9 cellular contexts compared by ENCODE assay signal in the genomic region with DNA sequence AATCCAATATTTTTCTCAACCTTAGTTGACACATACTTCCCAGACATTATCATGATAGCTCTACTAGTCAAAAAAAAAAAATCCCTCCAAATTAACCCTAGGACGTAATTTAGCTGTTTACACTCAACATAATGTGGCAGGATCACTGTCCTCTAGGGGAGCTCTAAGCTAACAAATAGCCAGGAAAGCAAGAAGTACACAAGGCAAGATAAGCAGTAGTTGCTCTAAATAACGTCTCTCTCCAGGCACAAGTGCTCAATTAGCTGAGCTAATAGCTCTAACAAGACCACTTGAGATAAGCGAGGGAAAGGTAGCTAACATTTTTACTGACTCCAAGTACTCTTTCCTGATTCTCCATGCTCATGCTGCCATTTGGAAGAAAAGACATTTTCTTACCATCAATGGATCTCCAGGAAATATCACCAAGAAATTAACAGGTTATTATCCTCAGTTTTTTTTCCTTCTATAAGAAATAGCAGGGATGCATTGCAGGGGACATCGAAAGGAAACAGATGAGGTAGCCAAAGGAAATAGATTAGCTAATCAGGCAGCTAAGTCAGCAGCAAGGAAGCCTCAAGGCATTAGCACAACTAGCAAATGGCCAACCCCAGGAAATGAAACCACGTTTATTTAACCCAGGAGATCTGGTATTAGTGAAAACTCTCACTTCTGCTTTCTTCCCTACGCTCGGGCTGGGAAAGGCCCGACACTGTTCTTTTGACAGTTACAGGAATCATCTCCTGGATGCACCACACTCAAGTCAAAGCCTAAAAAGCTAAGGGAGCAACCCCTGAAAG.
DNase-seq lines count a peak whose midpoint lies in the region; ATAC-seq, FAIRE-seq and TF ChIP-seq lines count a peak whose summit lies in the region.
"Had no signal": no experiment of that assay in that cellular context is flagged by ENCODE, and none has a peak within 500 bp of the region (broad histone marks: within the 10 kb centered on the region; RNA-seq: fewer than 3 reads in every experiment).

No MANE protein-coding gene starts in this region.

- H3F3A ChIP-seq in OCI-LY1 (ENCODE audit: insufficient read depth, low read length): no peaks in the 10 kb centered on the region

- no peak overlapping the region for H3K27ac ChIP-seq in OCI-LY1 (ENCODE audit: low read depth, low read length, poor library complexity, severe bottlenecking)
- H3K27ac ChIP-seq in keratinocyte (ENCODE audit: control insufficient read depth, insufficient read depth, low read length): no peak overlapping the region
- no peak overlapping the region for H3K27ac ChIP-seq in esophagus squamous epithelium

- TF ChIP-seq CTCF in OCI-LY1 (IDR thresholded peaks at IDR 0.05; ENCODE audit: low read length) (peak; percentile 47; the same call in 1 of the 2 replicates), keratinocyte (optimal IDR thresholded peaks at IDR 0.05 in 1 of 3, IDR thresholded peaks at IDR 0.05 in 1 of 3, conservative IDR thresholded peaks at IDR 0.05 in 1 of 3; ENCODE audit: extremely low read depth in 1 of 3, insufficient read depth in 2 of 3, low read length in 3 of 3) (peak in 2 of 3 experiments; percentile 43 to 44), esophagus squamous epithelium (IDR thresholded peaks at IDR 0.05) (no peak), GM13977 (IDR thresholded peaks at IDR 0.05; ENCODE audit: extremely low read depth, insufficient read depth, missing control alignments) (no peak)

- H3K27me3 ChIP-seq in OCI-LY1 (ENCODE audit: insufficient read depth, low read length) (no peaks in the 10 kb centered on the region), keratinocyte (ENCODE audit: control insufficient read depth, extremely low read depth, insufficient read depth, low read length) (no peaks in the 10 kb centered on the region), esophagus squamous epithelium (no peaks in the 10 kb centered on the region)

- H3K9ac ChIP-seq in OCI-LY1 (ENCODE audit: low read length) (no peak overlapping the region), keratinocyte (ENCODE audit: control insufficient read depth, extremely low read depth, insufficient read depth, low read length) (no peak overlapping the region)

- H3K79me2 ChIP-seq in OCI-LY1 (ENCODE audit: insufficient read depth, low read length) (no peaks in the 10 kb centered on the region), keratinocyte (ENCODE audit: control insufficient read depth, insufficient read depth, low read length) (no peaks in the 10 kb centered on the region)

- dilution Hi-C loops in keratinocyte (cut with MboI; ENCODE audit: extremely low pct_ligation_motif_present, low sequenced_read_pairs): no loop called here

- H3K4me1 ChIP-seq in OCI-LY1 (ENCODE audit: insufficient read depth, low read length, severe bottlenecking) (no peaks in the 10 kb centered on the region), keratinocyte (ENCODE audit: control insufficient read depth, extremely low read depth, insufficient read depth, low read length) (no peaks in the 10 kb centered on the region), esophagus squamous epithelium (no peaks in the 10 kb centered on the region)

- no peak overlapping the region for H3K4me3 Mint-ChIP-seq in activated T-helper 1 cell treated with anti-CD3 and anti-CD28 coated beads, Interleukin-12 subunit alpha, Interleukin-12 subunit beta, Interleukin-2, Interleukin-4 antibody, amounts not matched to agents 30 ng/mL and 10 ng/mL and 1 ng/mL, durations not matched to agents 14 hours and 24 hours and 36 hours

- H3K9me2 ChIP-seq in OCI-LY1 (ENCODE audit: low read depth, low read length): no peaks in the 10 kb centered on the region

- H3K9me3 Mint-ChIP-seq in activated T-helper 1 cell treated with anti-CD3 and anti-CD28 coated beads, Interleukin-12 subunit alpha, Interleukin-12 subunit beta, Interleukin-2, Interleukin-4 antibody, amounts not matched to agents 30 ng/mL and 10 ng/mL and 1 ng/mL, durations not matched to agents 14 hours and 24 hours and 36 hours: no peaks in the 10 kb centered on the region

- H3K27me3 Mint-ChIP-seq in activated T-helper 1 cell treated with anti-CD3 and anti-CD28 coated beads, Interleukin-12 subunit alpha, Interleukin-12 subunit beta, Interleukin-2, Interleukin-4 antibody, amounts not matched to agents 30 ng/mL and 10 ng/mL and 1 ng/mL, durations not matched to agents 14 hours and 24 hours and 36 hours (ENCODE audit: insufficient read depth): no peaks in the 10 kb centered on the region

- H3K36me3 ChIP-seq in OCI-LY1 (ENCODE audit: insufficient read depth, low read length) (no peaks in the 10 kb centered on the region), keratinocyte (ENCODE audit: control insufficient read depth in 2 of 2, extremely low read depth in 1 of 2, insufficient read depth in 2 of 2, low read length in 2 of 2) (no peaks in the 10 kb centered on the region), esophagus squamous epithelium (no peaks in the 10 kb centered on the region)

- intact Hi-C loops in esophagus squamous epithelium (cut with DNase I): no loop called here
- intact Hi-C loops in activated T-helper 1 cell treated with anti-CD3 and anti-CD28 coated beads, Interleukin-12 subunit alpha, Interleukin-12 subunit beta, Interleukin-2, Interleukin-4 antibody, amounts not matched to agents 30 ng/mL and 10 ng/mL and 1 ng/mL, durations not matched to agents 14 hours and 24 hours and 36 hours (cut with micrococcal nuclease): no loop called here

- H3K9me3 ChIP-seq in OCI-LY1 (ENCODE audit: low read length): no peaks in the 10 kb centered on the region
- no peaks in the 10 kb centered on the region for H3K9me3 ChIP-seq in keratinocyte (ENCODE audit: control insufficient read depth, low read depth, low read length)
- no peaks in the 10 kb centered on the region for H3K9me3 ChIP-seq in esophagus squamous epithelium

- H3K27ac Mint-ChIP-seq in activated T-helper 1 cell treated with anti-CD3 and anti-CD28 coated beads, Interleukin-12 subunit alpha, Interleukin-12 subunit beta, Interleukin-2, Interleukin-4 antibody, amounts not matched to agents 30 ng/mL and 10 ng/mL and 1 ng/mL, durations not matched to agents 14 hours and 24 hours and 36 hours: no peak overlapping the region

- H3K4me2 ChIP-seq in OCI-LY1 (ENCODE audit: low read length): no peak overlapping the region
- H3K4me2 ChIP-seq in keratinocyte (ENCODE audit: control insufficient read depth, extremely low read depth, insufficient read depth, low read depth, low read length): no peak overlapping the region

- H3K4me1 Mint-ChIP-seq in activated T-helper 1 cell treated with anti-CD3 and anti-CD28 coated beads, Interleukin-12 subunit alpha, Interleukin-12 subunit beta, Interleukin-2, Interleukin-4 antibody, amounts not matched to agents 30 ng/mL and 10 ng/mL and 1 ng/mL, durations not matched to agents 14 hours and 24 hours and 36 hours (ENCODE audit: low read depth): no peaks in the 10 kb centered on the region

- FAIRE-seq in H54 (lab: Jason Lieb, UNC): peak; percentile 72
- FAIRE-seq in keratinocyte (lab: Jason Lieb, UNC): no peak
- FAIRE-seq: TTC549 had no signal

- H2AFZ ChIP-seq in OCI-LY1 (ENCODE audit: low read length): no peak overlapping the region
- no peak overlapping the region for H2AFZ ChIP-seq in keratinocyte (ENCODE audit: control insufficient read depth, low read length)

- no peaks in the 10 kb centered on the region for H3K9me1 ChIP-seq in keratinocyte (ENCODE audit: control insufficient read depth, extremely low read depth, insufficient read depth, low read length)

- no peaks in the 10 kb centered on the region for H4K20me1 ChIP-seq in OCI-LY1 (ENCODE audit: insufficient read depth, low read length)
- H4K20me1 ChIP-seq in keratinocyte (ENCODE audit: control insufficient read depth, extremely low read depth, insufficient read depth, low read length): no peaks in the 10 kb centered on the region

- 25 to 42% methylated on average over 8 of the region's 8 CpGs for WGBS in esophagus squamous epithelium, 2 donors

- no peaks in the 10 kb centered on the region for H3K36me3 Mint-ChIP-seq in activated T-helper 1 cell treated with anti-CD3 and anti-CD28 coated beads, Interleukin-12 subunit alpha, Interleukin-12 subunit beta, Interleukin-2, Interleukin-4 antibody, amounts not matched to agents 30 ng/mL and 10 ng/mL and 1 ng/mL, durations not matched to agents 14 hours and 24 hours and 36 hours (ENCODE audit: low read depth)

- TF ChIP-seq POLR2A in H54 (IDR thresholded peaks at IDR 0.05; ENCODE audit: low read depth, low read length) (no peak), esophagus squamous epithelium (IDR thresholded peaks at IDR 0.05) (no peak)

- DNase-seq in DMS79 treated with DMSO at 0.1 percent for 48 hours (lab: John Stamatoyannopoulos, UW) (peak; percentile 22), H54 (ENCODE audit: insufficient read length, low spot score) (no peak), keratinocyte (ENCODE audit: low read depth, low spot score) (no peak), esophagus squamous epithelium (lab: John Stamatoyannopoulos, UW) (no peak), GM13977 (ENCODE audit: low spot score) (no peak)
- DNase-seq in activated T-helper 1 cell treated with anti-CD3 and anti-CD28 coated beads, Interleukin-12 subunit alpha, Interleukin-12 subunit beta, Interleukin-2, Interleukin-4 antibody, amounts not matched to agents 30 ng/mL and 10 ng/mL and 1 ng/mL, durations not matched to agents 14 hours and 24 hours and 36 hours (ENCODE audit: low spot score): no peak

- no peak for ATAC-seq in GM21576 (IDR thresholded peaks at IDR 0.05; ENCODE audit: unreplicated experiment)

- in situ Hi-C loops in GM13977 (cut with MboI; ENCODE audit: low pct_unique_long_range_greater_than_20kb, low sequenced_read_pairs, unreplicated experiment): no loop called here

- no peak overlapping the region for H3K4me3 ChIP-seq in OCI-LY1 (ENCODE audit: low read depth, low read length, poor library complexity, severe bottlenecking)
- no peak overlapping the region for H3K4me3 ChIP-seq in keratinocyte (ENCODE audit: control insufficient read depth in 2 of 3, extremely low read depth in 1 of 3, insufficient read depth in 2 of 3, low read depth in 1 of 3, low read length in 3 of 3)
- H3K4me3 ChIP-seq in esophagus squamous epithelium: no peak overlapping the region

Comparison
In these comparisons a context has a peak if more than half of its experiments do, and no peak if none do; other contexts are left out.
1. CTCF ChIP-seq: peak in OCI-LY1 (single experiment) and keratinocyte (2 of 3); none in esophagus squamous epithelium (0 of 6) and GM13977 (single experiment).